11 cellular contexts compared by ENCODE assay signal in the genomic region with DNA sequence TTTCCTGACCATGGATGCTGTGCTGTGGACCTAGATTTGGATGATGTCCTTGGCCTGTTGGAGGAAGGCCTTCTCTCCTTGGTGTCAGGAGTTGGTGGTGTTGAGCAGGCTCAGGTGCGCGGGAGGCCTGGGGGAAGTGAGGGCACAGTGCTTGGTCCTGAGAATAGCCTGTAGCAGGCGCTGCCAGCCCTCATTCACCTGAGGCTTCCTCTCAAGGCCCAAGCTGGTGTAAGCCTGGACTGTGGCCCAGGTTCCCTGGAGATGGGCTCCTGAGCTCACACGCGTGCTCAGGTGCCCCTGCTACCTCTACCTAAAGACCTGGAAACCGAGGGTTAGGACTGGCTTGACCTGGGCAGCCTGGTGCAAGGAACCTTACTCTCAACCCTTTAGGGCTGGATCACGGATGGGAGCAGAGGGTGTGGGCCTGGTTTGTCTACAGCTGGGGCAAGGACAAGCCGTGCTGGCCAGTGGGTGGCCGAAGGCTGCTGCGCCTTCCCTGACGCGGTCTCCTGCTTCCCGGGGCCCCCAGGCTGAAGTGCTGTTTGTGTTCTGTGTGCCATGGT. TPM values are rescaled to one million over a fixed set of nuclear protein-coding genes. Genes with fewer than 3 reads are reported as not detected.
DNase-seq lines count a peak whose midpoint lies in the region; ATAC-seq and TF ChIP-seq lines count a peak whose summit lies in the region.
"Had no signal": no experiment of that assay in that cellular context is flagged by ENCODE, and none has a peak within 500 bp of the region (broad histone marks: within the 10 kb centered on the region; RNA-seq: fewer than 3 reads in every experiment).

No MANE protein-coding gene starts in this region.

- H3K4me1 Mint-ChIP-seq in osteocyte (ENCODE audit: unreplicated experiment), result peaks cover 23% of the 10 kb centered on the region

- H3K27me3 Mint-ChIP-seq in osteocyte (ENCODE audit: unreplicated experiment), result no peaks in the 10 kb centered on the region

- no peak overlapping the region for H3K27ac ChIP-seq in WERI-Rb-1
- peak overlapping the region in 1 of 4 donors; percentile 21 for H3K27ac ChIP-seq in gastroesophageal sphincter
- no peak overlapping the region for H3K27ac ChIP-seq in psoas muscle
- H3K27ac ChIP-seq: testis had no signal

- ATAC-seq in gastroesophageal sphincter (peak; percentile 13), psoas muscle (peak in 3 of 4 donors; percentile 8 to 24 (median 16))

- H3K36me3 ChIP-seq in WERI-Rb-1 (no peaks in the 10 kb centered on the region; the same call in 1 of the 2 replicates), gastroesophageal sphincter (peaks cover 0 to 6% of the 10 kb centered on the region in 2 donors), psoas muscle (ENCODE audit: insufficient read depth in 1 of 2, low read depth in 1 of 2) (no peaks in the 10 kb centered on the region)

- H3K27me3 ChIP-seq in WERI-Rb-1 (ENCODE audit: insufficient read depth, low read depth, severe bottlenecking), result no peaks in the 10 kb centered on the region
- H3K27me3 ChIP-seq in gastroesophageal sphincter, result no peaks in the 10 kb centered on the region
- H3K27me3 ChIP-seq in psoas muscle (ENCODE audit: insufficient read depth in 3 of 3, low read length in 2 of 3), result no peaks in the 10 kb centered on the region
- H3K27me3 ChIP-seq: testis had no signal

- H3K4me1 ChIP-seq in gastroesophageal sphincter, result peaks cover 0 to 31% (median 7%) of the 10 kb centered on the region in 3 donors
- H3K4me1 ChIP-seq in psoas muscle, result peaks cover under 1% of the 10 kb centered on the region

- in situ Hi-C loops in GM18951 (cut with MboI; ENCODE audit: low sequenced_read_pairs, unreplicated experiment), result no loop called here

- TF ChIP-seq CTCF in WERI-Rb-1 (IDR thresholded peaks at IDR 0.05; ENCODE audit: low read depth, low read length), result peak; percentile 51
- no peak for TF ChIP-seq CTCF in gastroesophageal sphincter (IDR thresholded peaks at IDR 0.05)
- no peak for TF ChIP-seq CTCF in psoas muscle (IDR thresholded peaks at IDR 0.05)
- no peak for TF ChIP-seq CTCF in osteocyte (IDR thresholded peaks at IDR 0.05)

- TF ChIP-seq EP300 in gastroesophageal sphincter (IDR thresholded peaks at IDR 0.05), result no peak

- H3K4me3 ChIP-seq in WERI-Rb-1 (ENCODE audit: low read depth, low read length), result no peak overlapping the region
- no peak overlapping the region for H3K4me3 ChIP-seq in gastroesophageal sphincter
- H3K4me3 ChIP-seq in psoas muscle, result no peak overlapping the region
- H3K4me3 ChIP-seq: testis had no signal

- H3K9me3 ChIP-seq in WERI-Rb-1 (ENCODE audit: severe bottlenecking) (peaks cover 3% of the 10 kb centered on the region), gastroesophageal sphincter (no peaks in the 10 kb centered on the region), psoas muscle (no peaks in the 10 kb centered on the region)
- H3K9me3 ChIP-seq: testis had no signal

- H3K4me3 Mint-ChIP-seq in osteocyte (ENCODE audit: unreplicated experiment), result no peak overlapping the region

- WGBS in gastroesophageal sphincter (ENCODE audit: low coverage in 1 of 2), 2 donors, result 27% methylated on average over 3 of the region's 13 CpGs; no CpG with 5 or more reads in 1 of the 2 donors
- WGBS in psoas muscle, 3 donors, result 76 to 79% (median 77%) methylated on average over 13 of the region's 13 CpGs

- H3K27ac Mint-ChIP-seq in osteocyte (ENCODE audit: unreplicated experiment), result no peak overlapping the region

- no peaks in the 10 kb centered on the region for H3K36me3 Mint-ChIP-seq in osteocyte (ENCODE audit: unreplicated experiment)

- TF ChIP-seq POLR2A in GM18951 (IDR thresholded peaks at IDR 0.05; ENCODE audit: extremely low read depth, insufficient read depth, insufficient read length), result peak; percentile 6
- TF ChIP-seq POLR2A in gastroesophageal sphincter (IDR thresholded peaks at IDR 0.05), result no peak

- intact Hi-C loops in psoas muscle (cut with DNase I) (no loop called here), head of caudate nucleus (cut with DNase I) (no loop called here)

- no peaks in the 10 kb centered on the region for H3K9me3 Mint-ChIP-seq in osteocyte (ENCODE audit: unreplicated experiment)

- DNase-seq in WERI-Rb-1 (no peak), psoas muscle (no peak), OCI-M1 (lab: John Stamatoyannopoulos, UW) (no peak), head of caudate nucleus (no peak), AG08396 (ENCODE audit: low spot score) (no peak), osteocyte (ENCODE audit: extremely low spot score, unreplicated experiment) (no peak)
- DNase-seq: DMS153, NCI-H2107, testis had no signal

RNA-seq across cellular contexts. Expression of a gene that starts 7.8 kb away (rescaled TPM):
- total RNA-seq in gastroesophageal sphincter (10 to 100 TPM; 10.8 to 53.3 (median 33.2) TPM), psoas muscle (10 to 100 TPM; 17.8 to 39.3 (median 36.9) TPM), osteocyte (37.4 and 44.5 TPM in 2 replicates)
- polyA plus RNA-seq in psoas muscle, result 10 to 100 TPM; 11.3 to 16.6 (median 11.3) TPM
